ENCODE assay signal across 9 cellular contexts in genomic region chr2:126527836-126528490, GRCh38.
A peak's percentile ranks its signal among the peaks of the same experiment; 100 is the strongest.
DNase-seq lines count a peak whose midpoint lies in the region; ATAC-seq, FAIRE-seq and TF ChIP-seq lines count a peak whose summit lies in the region.
"Had no signal": no experiment of that assay in that cellular context is flagged by ENCODE, and none has a peak within 500 bp of the region (broad histone marks: within the 10 kb centered on the region; RNA-seq: fewer than 3 reads in every experiment).

No MANE protein-coding gene starts in this region.

- intact Hi-C loops in IMR-90 (cut with micrococcal nuclease) (loop anchor here (1.0 kb wide), 1 partner anchor 249 kb away; no protein-coding TSS in a partner anchor), lower lobe of right lung (cut with DNase I) (no loop called here)

- no peak overlapping the region for H3K9ac ChIP-seq in IMR-90 (ENCODE audit: low read depth, low read length)

- no peak overlapping the region for H3K4me2 ChIP-seq in IMR-90 (ENCODE audit: low read depth, low read length)

- no peaks in the 10 kb centered on the region for H3K27me3 ChIP-seq in IMR-90 (ENCODE audit: control insufficient read depth, insufficient read depth, low read length)
- peaks cover 30% of the 10 kb centered on the region for H3K27me3 ChIP-seq in WERI-Rb-1 (ENCODE audit: insufficient read depth, low read depth, severe bottlenecking)
- no peaks in the 10 kb centered on the region for H3K27me3 ChIP-seq in bronchial epithelial cell (ENCODE audit: control insufficient read depth, insufficient read depth, low read length)
- H3K27me3 ChIP-seq in lower lobe of right lung (ENCODE audit: low read depth): no peaks in the 10 kb centered on the region

- no peak overlapping the region for H3K4ac ChIP-seq in IMR-90 (ENCODE audit: low read depth, low read length)

- peak; percentile 76 for ATAC-seq in GM21360 (IDR thresholded peaks at IDR 0.05; ENCODE audit: unreplicated experiment)
- ATAC-seq in IMR-90 (ENCODE audit: low read depth): 0 out of 2 replicates have a peak, but pooled peaks have one; percentile 42
- ATAC-seq in lower lobe of right lung: peak; percentile 54 to 63

- in situ Hi-C loops in IMR-90 (cut with MboI; ENCODE audit: low sequenced_read_pairs): loop anchor here (5.0 kb wide), 1 partner anchor 249 kb away; no protein-coding TSS in a partner anchor

- H2BK5ac ChIP-seq in IMR-90 (ENCODE audit: low read depth, low read length, poor library complexity, severe bottlenecking): no peak overlapping the region

- H2BK120ac ChIP-seq in IMR-90 (ENCODE audit: low read depth, low read length): no peak overlapping the region

- no TSS peak for BruUV-seq in IMR-90 (replicated peaks; lab: Mats Ljungman, UMichigan)

- H4K20me1 ChIP-seq in IMR-90 (ENCODE audit: insufficient read depth, low read length): no peaks in the 10 kb centered on the region; the same call in 1 of the 2 replicates

- H2BK15ac ChIP-seq in IMR-90 (ENCODE audit: low read depth, low read length): no peak overlapping the region

- TF ChIP-seq POLR2A in IMR-90 (IDR thresholded peaks at IDR 0.05; ENCODE audit: low read depth, low read length): no peak

- no peaks in the 10 kb centered on the region for H3K9me3 ChIP-seq in IMR-90 (ENCODE audit: control insufficient read depth, insufficient read depth, low read length)
- H3K9me3 ChIP-seq in WERI-Rb-1 (ENCODE audit: severe bottlenecking): no peaks in the 10 kb centered on the region
- H3K9me3 ChIP-seq in lower lobe of right lung: no peaks in the 10 kb centered on the region

- H3K79me1 ChIP-seq in IMR-90 (ENCODE audit: low read depth in 1 of 2, low read length in 2 of 2): no peaks in the 10 kb centered on the region

- H2AFZ ChIP-seq in IMR-90 (replicated peaks; ENCODE audit: low read length, poor library complexity): no peak overlapping the region

- H4K5ac ChIP-seq in IMR-90 (ENCODE audit: low read depth, low read length): no peak overlapping the region

- H3K18ac ChIP-seq in IMR-90 (ENCODE audit: low read depth, low read length): no peak overlapping the region

- H3K9me1 ChIP-seq in IMR-90 (ENCODE audit: insufficient read depth, low read length): no peaks in the 10 kb centered on the region

- no peak overlapping the region for H3K56ac ChIP-seq in IMR-90 (ENCODE audit: extremely low read depth, insufficient read depth, low read length)

- H3K14ac ChIP-seq in IMR-90 (replicated peaks; ENCODE audit: low read depth, low read length): no peak overlapping the region

- H3K27ac ChIP-seq in IMR-90 (ENCODE audit: insufficient read depth, low read length) (no peak overlapping the region), WERI-Rb-1 (no peak overlapping the region), lower lobe of right lung (no peak overlapping the region)

- H2BK20ac ChIP-seq in IMR-90 (ENCODE audit: low read depth, low read length): no peak overlapping the region

- dilution Hi-C loops in IMR-90 (cut with HindIII; ENCODE audit: low sequenced_read_pairs, unreplicated experiment): no loop called here

- TF ChIP-seq CTCF in IMR-90 (conservative IDR thresholded peaks at IDR 0.05; ENCODE audit: low read depth, low read length) (peak; percentile 62), WERI-Rb-1 (IDR thresholded peaks at IDR 0.05; ENCODE audit: low read depth, low read length) (peak; percentile 83), bronchial epithelial cell (IDR thresholded peaks at IDR 0.05; ENCODE audit: insufficient read depth, low read length, severe bottlenecking) (peak; percentile 17), lower lobe of right lung (IDR thresholded peaks at IDR 0.05) (peak; percentile 63)

- peak; percentile 6 for DNase-seq in DMS153 treated with DMSO at 0.1 percent for 48 hours (lab: John Stamatoyannopoulos, UW; ENCODE audit: unreplicated experiment)
- DNase-seq in IMR-90: peak; percentile 58
- peak; percentile 68 for DNase-seq in WERI-Rb-1
- no peak for DNase-seq in bronchial epithelial cell (ENCODE audit: low read depth)
- DNase-seq in lower lobe of right lung: peak; percentile 49
- DNase-seq in stimulated activated CD8-positive, alpha-beta memory T cell treated with anti-CD3 and anti-CD28 coated beads, Interleukin-7, amount 100 ng/mL, for 24 hours (ENCODE audit: low read depth): peak; percentile 36
- DNase-seq in NCI-H446 (lab: John Stamatoyannopoulos, UW): no peak

- no peak for FAIRE-seq in bronchial epithelial cell (lab: Jason Lieb, UNC)
- FAIRE-seq: colon had no signal

- H2AK5ac ChIP-seq in IMR-90 (ENCODE audit: low read depth, low read length): no peak overlapping the region

- 40% methylated on average over 1 of the region's 8 CpGs; no CpG with 5 or more reads in 1 of the 2 experiments for WGBS in IMR-90 (ENCODE audit: extremely low coverage in 2 of 2, insufficient read length in 1 of 2), 2 experiments

- H4K8ac ChIP-seq in IMR-90 (ENCODE audit: low read depth in 2 of 2, low read length in 2 of 2): no peak overlapping the region

- no peak overlapping the region for H4K91ac ChIP-seq in IMR-90 (ENCODE audit: insufficient read depth, low read depth, low read length)

- CTCF ChIA-PET in IMR-90 (lab: Yijun Ruan, JAX): interaction anchor here (0.9 to 2.6 kb wide), 3 partner anchors 64 to 249 kb away, joined by 3 to 16 read pairs (median 3); no protein-coding TSS in a partner anchor

- H3K4me3 ChIP-seq in IMR-90 (ENCODE audit: insufficient read depth, low read depth, low read length) (no peak overlapping the region), WERI-Rb-1 (ENCODE audit: low read depth, low read length) (no peak overlapping the region), bronchial epithelial cell (ENCODE audit: low read depth, low read length) (no peak overlapping the region), lower lobe of right lung (no peak overlapping the region)

- no peak overlapping the region for H3K23ac ChIP-seq in IMR-90 (ENCODE audit: low read depth, low read length)

- H2AK9ac ChIP-seq in IMR-90 (replicated peaks; ENCODE audit: low read depth, low read length, poor library complexity): no peak overlapping the region

- H3K36me3 ChIP-seq in IMR-90 (ENCODE audit: control insufficient read depth, insufficient read depth, low read length) (no peaks in the 10 kb centered on the region), WERI-Rb-1 (no peaks in the 10 kb centered on the region), bronchial epithelial cell (ENCODE audit: control insufficient read depth, insufficient read depth, low read length) (no peaks in the 10 kb centered on the region), lower lobe of right lung (no peaks in the 10 kb centered on the region)

- POLR2A ChIA-PET in IMR-90 (lab: Charles Lee; ENCODE audit: unreplicated experiment): no interaction called here

- no peaks in the 10 kb centered on the region for H3K4me1 ChIP-seq in IMR-90 (ENCODE audit: control insufficient read depth, insufficient read depth, low read length)
- H3K4me1 ChIP-seq in lower lobe of right lung: no peaks in the 10 kb centered on the region

- TF ChIP-seq RAD21 in IMR-90 (IDR thresholded peaks at IDR 0.05; ENCODE audit: low read length): peak; percentile 70

TF ChIP-seq in IMR-90, 13 proteins besides CTCF, POLR2A, EP300 and RAD21:
- TF ChIP-seq SMC3 (IDR thresholded peaks at IDR 0.05; ENCODE audit: low read depth, low read length) (peak; percentile 71), NFE2L2 (IDR thresholded peaks at IDR 0.05; ENCODE audit: low read depth, low read length) (no peak), FOS (IDR thresholded peaks at IDR 0.05; ENCODE audit: low read depth, low read length) (no peak), RCOR1 (IDR thresholded peaks at IDR 0.05; ENCODE audit: insufficient replicate concordance, low read length) (no peak), MXI1 (IDR thresholded peaks at IDR 0.05; ENCODE audit: borderline replicate concordance, low read depth, low read length) (no peak)
- TF ChIP-seq, protein P1, sequence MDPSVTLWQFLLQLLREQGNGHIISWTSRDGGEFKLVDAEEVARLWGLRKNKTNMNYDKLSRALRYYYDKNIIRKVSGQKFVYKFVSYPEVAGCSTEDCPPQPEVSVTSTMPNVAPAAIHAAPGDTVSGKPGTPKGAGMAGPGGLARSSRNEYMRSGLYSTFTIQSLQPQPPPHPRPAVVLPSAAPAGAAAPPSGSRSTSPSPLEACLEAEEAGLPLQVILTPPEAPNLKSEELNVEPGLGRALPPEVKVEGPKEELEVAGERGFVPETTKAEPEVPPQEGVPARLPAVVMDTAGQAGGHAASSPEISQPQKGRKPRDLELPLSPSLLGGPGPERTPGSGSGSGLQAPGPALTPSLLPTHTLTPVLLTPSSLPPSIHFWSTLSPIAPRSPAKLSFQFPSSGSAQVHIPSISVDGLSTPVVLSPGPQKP (IDR thresholded peaks at IDR 0.05; ENCODE audit: borderline replicate concordance, low read depth, low read length): no peak
- TF ChIP-seq, protein P2, sequence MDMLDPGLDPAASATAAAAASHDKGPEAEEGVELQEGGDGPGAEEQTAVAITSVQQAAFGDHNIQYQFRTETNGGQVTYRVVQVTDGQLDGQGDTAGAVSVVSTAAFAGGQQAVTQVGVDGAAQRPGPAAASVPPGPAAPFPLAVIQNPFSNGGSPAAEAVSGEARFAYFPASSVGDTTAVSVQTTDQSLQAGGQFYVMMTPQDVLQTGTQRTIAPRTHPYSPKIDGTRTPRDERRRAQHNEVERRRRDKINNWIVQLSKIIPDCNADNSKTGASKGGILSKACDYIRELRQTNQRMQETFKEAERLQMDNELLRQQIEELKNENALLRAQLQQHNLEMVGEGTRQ (IDR thresholded peaks at IDR 0.05; ENCODE audit: low read depth, low read length): no peak
TF ChIP-seq in IMR-90: peak in this region for 1.

Comparison
In these comparisons a context has a peak if more than half of its experiments do, and no peak if none do; other contexts are left out.
1. DNase-seq: peak in DMS153 treated with DMSO at 0.1 percent for 48 hours (single experiment), IMR-90 (single experiment), WERI-Rb-1 (single experiment), lower lobe of right lung (single experiment) and stimulated activated CD8-positive, alpha-beta memory T cell treated with anti-CD3 and anti-CD28 coated beads, Interleukin-7, amount 100 ng/mL, for 24 hours (single experiment); none in bronchial epithelial cell (single experiment) and NCI-H446 (0 of 2).
2. CTCF ChIP-seq: peak in every context shown above with its lines; median percentile 83 in WERI-Rb-1; 63 in lower lobe of right lung; 62 in IMR-90; 17 in bronchial epithelial cell.
3. Peak in every context shown above with its lines, with median percentiles within 50 percentile points of each other: ATAC-seq.